ENCODE assay signal across 1 cellular context in genomic region chr1:43389326-43390313, GRCh38.
TF ChIP-seq lines count a peak whose summit lies in the region.

TSS of gene MED8 (minus strand) at chr1:43389800. CDS start at chr1:43389764, 36 bp downstream.
TSS of gene SZT2 (plus strand) at chr1:43389899. CDS start at chr1:43389969, 70 bp downstream.

TF ChIP-seq in HepG2, 621 proteins besides CTCF, POLR2A, EP300 and RAD21 (continued from another document and continues in another):
- no peak for TF ChIP-seq NPAS2 (CRISPR knock-in tag; IDR thresholded peaks at IDR 0.05; ENCODE audit: borderline replicate concordance)
- peak; percentile 89 for TF ChIP-seq PCBP1 (IDR thresholded peaks at IDR 0.05; ENCODE audit: borderline replicate concordance, low read depth, low read length)
- peak; percentile 54; the same call in 1 of the 2 replicates for TF ChIP-seq ZNF710 (CRISPR knock-in tag; IDR thresholded peaks at IDR 0.05; ENCODE audit: borderline replicate concordance)
- peak; percentile 56; the same call in 1 of the 2 replicates for TF ChIP-seq ZNF281 (CRISPR knock-in tag; IDR thresholded peaks at IDR 0.05; ENCODE audit: borderline replicate concordance)
- TF ChIP-seq, protein P1, sequence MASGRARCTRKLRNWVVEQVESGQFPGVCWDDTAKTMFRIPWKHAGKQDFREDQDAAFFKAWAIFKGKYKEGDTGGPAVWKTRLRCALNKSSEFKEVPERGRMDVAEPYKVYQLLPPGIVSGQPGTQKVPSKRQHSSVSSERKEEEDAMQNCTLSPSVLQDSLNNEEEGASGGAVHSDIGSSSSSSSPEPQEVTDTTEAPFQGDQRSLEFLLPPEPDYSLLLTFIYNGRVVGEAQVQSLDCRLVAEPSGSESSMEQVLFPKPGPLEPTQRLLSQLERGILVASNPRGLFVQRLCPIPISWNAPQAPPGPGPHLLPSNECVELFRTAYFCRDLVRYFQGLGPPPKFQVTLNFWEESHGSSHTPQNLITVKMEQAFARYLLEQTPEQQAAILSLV (CRISPR knock-in tag; IDR thresholded peaks at IDR 0.05; ENCODE audit: borderline replicate concordance), result peak; percentile 92; the same call in 1 of the 2 replicates
- no peak for TF ChIP-seq SIN3B (IDR thresholded peaks at IDR 0.05; ENCODE audit: low read length)
- TF ChIP-seq ZNF275 (CRISPR knock-in tag; IDR thresholded peaks at IDR 0.05; ENCODE audit: borderline replicate concordance), result peak; percentile 58; the same call in 1 of the 2 replicates
- no peak for TF ChIP-seq HMG20B (CRISPR knock-in tag; conservative IDR thresholded peaks at IDR 0.05)
- no peak for TF ChIP-seq ZNF253 (CRISPR knock-in tag; IDR thresholded peaks at IDR 0.05; ENCODE audit: borderline replicate concordance)
- TF ChIP-seq, protein P2, sequence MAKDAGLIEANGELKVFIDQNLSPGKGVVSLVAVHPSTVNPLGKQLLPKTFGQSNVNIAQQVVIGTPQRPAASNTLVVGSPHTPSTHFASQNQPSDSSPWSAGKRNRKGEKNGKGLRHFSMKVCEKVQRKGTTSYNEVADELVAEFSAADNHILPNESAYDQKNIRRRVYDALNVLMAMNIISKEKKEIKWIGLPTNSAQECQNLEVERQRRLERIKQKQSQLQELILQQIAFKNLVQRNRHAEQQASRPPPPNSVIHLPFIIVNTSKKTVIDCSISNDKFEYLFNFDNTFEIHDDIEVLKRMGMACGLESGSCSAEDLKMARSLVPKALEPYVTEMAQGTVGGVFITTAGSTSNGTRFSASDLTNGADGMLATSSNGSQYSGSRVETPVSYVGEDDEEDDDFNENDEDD (CRISPR knock-in tag; IDR thresholded peaks at IDR 0.05; ENCODE audit: borderline replicate concordance), result peak; percentile 61; the same call in 1 of the 2 replicates
- peak; percentile 92; the same call in 1 of the 2 replicates for TF ChIP-seq ZFP91 (CRISPR knock-in tag; IDR thresholded peaks at IDR 0.05; ENCODE audit: borderline replicate concordance)
- TF ChIP-seq ESRRA (CRISPR knock-in tag; IDR thresholded peaks at IDR 0.05; ENCODE audit: low read depth), result peak; percentile 57
- TF ChIP-seq U2AF2 (IDR thresholded peaks at IDR 0.05; ENCODE audit: low read depth, low read length), result no peak
- TF ChIP-seq ZNF747 (CRISPR knock-in tag; IDR thresholded peaks at IDR 0.05; ENCODE audit: borderline replicate concordance), result peak; percentile 64
- TF ChIP-seq PHF20 (CRISPR knock-in tag; IDR thresholded peaks at IDR 0.05), result peak; percentile 95
- no peak; the same call in 1 of the 2 replicates for TF ChIP-seq ZSCAN22 (CRISPR knock-in tag; IDR thresholded peaks at IDR 0.05)
- peak; percentile 71; the same call in 1 of the 2 replicates for TF ChIP-seq KAT7 (CRISPR knock-in tag; IDR thresholded peaks at IDR 0.05; ENCODE audit: borderline replicate concordance)
- TF ChIP-seq KAT2B (IDR thresholded peaks at IDR 0.05; ENCODE audit: borderline replicate concordance, low read depth, low read length), result no peak
- TF ChIP-seq ZNF605 (CRISPR knock-in tag; IDR thresholded peaks at IDR 0.05), result peak; percentile 90
- 0 out of 2 replicates have a peak, but pooled peaks have one; percentile 22 for TF ChIP-seq RCOR2 (CRISPR knock-in tag; IDR thresholded peaks at IDR 0.05)
- no peak for TF ChIP-seq ZFP37 (CRISPR knock-in tag; IDR thresholded peaks at IDR 0.05; ENCODE audit: borderline replicate concordance)
- TF ChIP-seq KDM4B (CRISPR knock-in tag; IDR thresholded peaks at IDR 0.05), result no peak
- no peak for TF ChIP-seq SALL2 (CRISPR knock-in tag; IDR thresholded peaks at IDR 0.05)
- no peak for TF ChIP-seq SIX4 (CRISPR knock-in tag; IDR thresholded peaks at IDR 0.05)
- TF ChIP-seq HOXA7 (CRISPR knock-in tag; IDR thresholded peaks at IDR 0.05), result no peak
- no peak for TF ChIP-seq MTF1 (CRISPR knock-in tag; IDR thresholded peaks at IDR 0.05)
- TF ChIP-seq ZNF224 (CRISPR knock-in tag; IDR thresholded peaks at IDR 0.05), result 0 out of 2 replicates have a peak, but pooled peaks have one; percentile 90
- no peak for TF ChIP-seq THYN1 (CRISPR knock-in tag; IDR thresholded peaks at IDR 0.05; ENCODE audit: borderline replicate concordance, low read depth)
- no peak; the same call in 1 of the 2 replicates for TF ChIP-seq ZNF761 (CRISPR knock-in tag; conservative IDR thresholded peaks at IDR 0.05)
- TF ChIP-seq, protein P3, sequence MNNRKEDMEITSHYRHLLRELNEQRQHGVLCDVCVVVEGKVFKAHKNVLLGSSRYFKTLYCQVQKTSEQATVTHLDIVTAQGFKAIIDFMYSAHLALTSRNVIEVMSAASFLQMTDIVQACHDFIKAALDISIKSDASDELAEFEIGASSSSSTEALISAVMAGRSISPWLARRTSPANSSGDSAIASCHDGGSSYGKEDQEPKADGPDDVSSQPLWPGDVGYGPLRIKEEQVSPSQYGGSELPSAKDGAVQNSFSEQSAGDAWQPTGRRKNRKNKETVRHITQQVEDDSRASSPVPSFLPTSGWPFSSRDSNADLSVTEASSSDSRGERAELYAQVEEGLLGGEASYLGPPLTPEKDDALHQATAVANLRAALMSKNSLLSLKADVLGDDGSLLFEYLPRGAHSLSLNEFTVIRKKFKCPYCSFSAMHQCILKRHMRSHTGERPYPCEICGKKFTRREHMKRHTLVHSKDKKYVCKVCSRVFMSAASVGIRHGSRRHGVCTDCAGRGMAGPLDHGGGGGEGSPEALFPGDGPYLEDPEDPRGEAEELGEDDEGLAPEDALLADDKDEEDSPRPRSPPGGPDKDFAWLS (CRISPR knock-in tag; IDR thresholded peaks at IDR 0.05; ENCODE audit: borderline replicate concordance), result no peak
- no peak for TF ChIP-seq ZNF660 (CRISPR knock-in tag; IDR thresholded peaks at IDR 0.05; ENCODE audit: borderline replicate concordance, low read depth)
- TF ChIP-seq, protein P4, sequence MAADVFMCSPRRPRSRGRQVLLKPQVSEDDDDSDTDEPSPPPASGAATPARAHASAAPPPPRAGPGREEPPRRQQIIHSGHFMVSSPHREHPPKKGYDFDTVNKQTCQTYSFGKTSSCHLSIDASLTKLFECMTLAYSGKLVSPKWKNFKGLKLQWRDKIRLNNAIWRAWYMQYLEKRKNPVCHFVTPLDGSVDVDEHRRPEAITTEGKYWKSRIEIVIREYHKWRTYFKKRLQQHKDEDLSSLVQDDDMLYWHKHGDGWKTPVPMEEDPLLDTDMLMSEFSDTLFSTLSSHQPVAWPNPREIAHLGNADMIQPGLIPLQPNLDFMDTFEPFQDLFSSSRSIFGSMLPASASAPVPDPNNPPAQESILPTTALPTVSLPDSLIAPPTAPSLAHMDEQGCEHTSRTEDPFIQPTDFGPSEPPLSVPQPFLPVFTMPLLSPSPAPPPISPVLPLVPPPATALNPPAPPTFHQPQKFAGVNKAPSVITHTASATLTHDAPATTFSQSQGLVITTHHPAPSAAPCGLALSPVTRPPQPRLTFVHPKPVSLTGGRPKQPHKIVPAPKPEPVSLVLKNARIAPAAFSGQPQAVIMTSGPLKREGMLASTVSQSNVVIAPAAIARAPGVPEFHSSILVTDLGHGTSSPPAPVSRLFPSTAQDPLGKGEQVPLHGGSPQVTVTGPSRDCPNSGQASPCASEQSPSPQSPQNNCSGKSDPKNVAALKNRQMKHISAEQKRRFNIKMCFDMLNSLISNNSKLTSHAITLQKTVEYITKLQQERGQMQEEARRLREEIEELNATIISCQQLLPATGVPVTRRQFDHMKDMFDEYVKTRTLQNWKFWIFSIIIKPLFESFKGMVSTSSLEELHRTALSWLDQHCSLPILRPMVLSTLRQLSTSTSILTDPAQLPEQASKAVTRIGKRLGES (CRISPR knock-in tag; IDR thresholded peaks at IDR 0.05; ENCODE audit: borderline replicate concordance), result no peak
- no peak for TF ChIP-seq IKZF1 (IDR thresholded peaks at IDR 0.05)
- TF ChIP-seq ZNF891 (CRISPR knock-in tag; IDR thresholded peaks at IDR 0.05), result peak; percentile 96
- no peak for TF ChIP-seq SMYD3 (CRISPR knock-in tag; IDR thresholded peaks at IDR 0.05)
- TF ChIP-seq ZNF383 (CRISPR knock-in tag; IDR thresholded peaks at IDR 0.05; ENCODE audit: borderline replicate concordance), result no peak
- TF ChIP-seq ZNF225 (CRISPR knock-in tag; IDR thresholded peaks at IDR 0.05), result no peak
- TF ChIP-seq ARID5B (CRISPR knock-in tag; IDR thresholded peaks at IDR 0.05), result peak; percentile 47
- no peak for TF ChIP-seq HNRNPUL1 (IDR thresholded peaks at IDR 0.05; ENCODE audit: low read depth, low read length)
- no peak for TF ChIP-seq ZSCAN29 (CRISPR knock-in tag; conservative IDR thresholded peaks at IDR 0.05)
- TF ChIP-seq SMAD1 (CRISPR knock-in tag; IDR thresholded peaks at IDR 0.05; ENCODE audit: borderline replicate concordance, low read depth), result no peak
